26 cellular contexts compared by ENCODE assay signal in genomic region chr13:112755331-112755730, GRCh38.
"Had no signal": no experiment of that assay in that cellular context is flagged by ENCODE, and none has a peak within 500 bp of the region (broad histone marks: within the 10 kb centered on the region; RNA-seq: fewer than 3 reads in every experiment).

No MANE protein-coding gene starts in this region.

- H3K4me3 Mint-ChIP-seq: activated naive CD4-positive, alpha-beta T cell treated with anti-CD3 and anti-CD28 coated beads, Interleukin-2, amount 10 ng/mL, durations not matched to agents 7 days and 5 days; activated naive CD8-positive, alpha-beta T cell treated with anti-CD3 and anti-CD28 coated beads, Interleukin-2, amount 10 ng/mL, durations not matched to agents 7 days and 5 days; dendritic cell treated with granulocyte-macrophage colony-stimulating factor and Interleukin-4, amounts not matched to agents 40 ng/mL and 50 ng/mL, for 4 days; stimulated activated effector memory CD8-positive, alpha-beta T cell treated with anti-CD3 and anti-CD28 coated beads, Interleukin-12 subunit alpha, Interleukin-12 subunit beta, amount 100 ng/mL, for 72 hours; stimulated activated naive CD8-positive, alpha-beta T cell treated with anti-CD3 and anti-CD28 coated beads, Interleukin-15, amount 100 ng/mL, for 72 hours; T-helper 17 cell had no signal

- H3K36me3 Mint-ChIP-seq: activated naive CD4-positive, alpha-beta T cell treated with anti-CD3 and anti-CD28 coated beads, Interleukin-2, amount 10 ng/mL, durations not matched to agents 7 days and 5 days; activated naive CD8-positive, alpha-beta T cell treated with anti-CD3 and anti-CD28 coated beads, Interleukin-2, amount 10 ng/mL, durations not matched to agents 7 days and 5 days; stimulated activated effector memory CD8-positive, alpha-beta T cell treated with anti-CD3 and anti-CD28 coated beads, Interleukin-12 subunit alpha, Interleukin-12 subunit beta, amount 100 ng/mL, for 72 hours had no signal

- H3K4me3 ChIP-seq: esophagus squamous epithelium, right lobe of liver, skin epidermis, suprapubic skin, transverse colon had no signal

- DNase-seq: activated CD4-positive, alpha-beta T cell treated with anti-CD3 and anti-CD28 coated beads for 48 hours; activated CD4-positive, alpha-beta T cell treated with anti-CD3 and anti-CD28 coated beads, Interleukin-2, amount 50 U/mL, for 48 hours; activated CD8-positive, alpha-beta memory T cell treated with anti-CD3 and anti-CD28 coated beads for 24 hours; activated gamma-delta T cell; activated naive CD4-positive, alpha-beta T cell treated with anti-CD3 and anti-CD28 coated beads, Interleukin-2, amount 10 ng/mL, durations not matched to agents 7 days and 5 days; activated naive CD8-positive, alpha-beta T cell treated with anti-CD3 and anti-CD28 coated beads, Interleukin-2, amount 10 ng/mL, durations not matched to agents 7 days and 5 days; activated T-cell treated with anti-CD3 and anti-CD28 coated beads, Interleukin-2, amount 50 U/mL, for 1 hour; brain microvascular endothelial cell; central memory CD4-positive, alpha-beta T cell; effector CD4-positive, alpha-beta T cell; esophagus squamous epithelium; foreskin melanocyte; left ventricle myocardium superior; mammary epithelial cell; nucleus accumbens; stimulated activated CD4-positive, alpha-beta T cell treated with anti-CD3 and anti-CD28 coated beads, Interleukin-4, amount 100 ng/mL, for 24 hours; stimulated activated naive CD8-positive, alpha-beta T cell treated with anti-CD3 and anti-CD28 coated beads, Interleukin-15, amount 100 ng/mL, for 72 hours; T-helper 17 cell; T1000; transverse colon; WERI-Rb-1 had no signal

- H3K9me3 ChIP-seq: esophagus squamous epithelium, right lobe of liver, suprapubic skin, transverse colon had no signal

- H3K36me3 ChIP-seq: brain microvascular endothelial cell, esophagus squamous epithelium, right lobe of liver, transverse colon, WERI-Rb-1 had no signal

- H3K4me1 ChIP-seq: suprapubic skin had no signal

- H3K9me3 Mint-ChIP-seq: activated naive CD4-positive, alpha-beta T cell treated with anti-CD3 and anti-CD28 coated beads, Interleukin-2, amount 10 ng/mL, durations not matched to agents 7 days and 5 days; activated naive CD8-positive, alpha-beta T cell treated with anti-CD3 and anti-CD28 coated beads, Interleukin-2, amount 10 ng/mL, durations not matched to agents 7 days and 5 days; dendritic cell treated with granulocyte-macrophage colony-stimulating factor and Interleukin-4, amounts not matched to agents 40 ng/mL and 50 ng/mL, for 4 days; stimulated activated effector memory CD8-positive, alpha-beta T cell treated with anti-CD3 and anti-CD28 coated beads, Interleukin-12 subunit alpha, Interleukin-12 subunit beta, amount 100 ng/mL, for 72 hours; stimulated activated naive CD8-positive, alpha-beta T cell treated with anti-CD3 and anti-CD28 coated beads, Interleukin-15, amount 100 ng/mL, for 72 hours had no signal

- H3K27me3 Mint-ChIP-seq: activated naive CD4-positive, alpha-beta T cell treated with anti-CD3 and anti-CD28 coated beads, Interleukin-2, amount 10 ng/mL, durations not matched to agents 7 days and 5 days; activated naive CD8-positive, alpha-beta T cell treated with anti-CD3 and anti-CD28 coated beads, Interleukin-2, amount 10 ng/mL, durations not matched to agents 7 days and 5 days; dendritic cell treated with granulocyte-macrophage colony-stimulating factor and Interleukin-4, amounts not matched to agents 40 ng/mL and 50 ng/mL, for 4 days; stimulated activated naive CD8-positive, alpha-beta T cell treated with anti-CD3 and anti-CD28 coated beads, Interleukin-15, amount 100 ng/mL, for 72 hours; T-helper 17 cell had no signal

- H3K27ac Mint-ChIP-seq: activated naive CD4-positive, alpha-beta T cell treated with anti-CD3 and anti-CD28 coated beads, Interleukin-2, amount 10 ng/mL, durations not matched to agents 7 days and 5 days; activated naive CD8-positive, alpha-beta T cell treated with anti-CD3 and anti-CD28 coated beads, Interleukin-2, amount 10 ng/mL, durations not matched to agents 7 days and 5 days; dendritic cell treated with granulocyte-macrophage colony-stimulating factor and Interleukin-4, amounts not matched to agents 40 ng/mL and 50 ng/mL, for 4 days; stimulated activated effector memory CD8-positive, alpha-beta T cell treated with anti-CD3 and anti-CD28 coated beads, Interleukin-12 subunit alpha, Interleukin-12 subunit beta, amount 100 ng/mL, for 72 hours; stimulated activated naive CD8-positive, alpha-beta T cell treated with anti-CD3 and anti-CD28 coated beads, Interleukin-15, amount 100 ng/mL, for 72 hours; T-helper 17 cell had no signal

- H3K27me3 ChIP-seq: brain microvascular endothelial cell, esophagus squamous epithelium, right lobe of liver, suprapubic skin, transverse colon had no signal

- H3K27ac ChIP-seq: brain microvascular endothelial cell, esophagus squamous epithelium, right lobe of liver, skin epidermis, suprapubic skin, transverse colon, WERI-Rb-1 had no signal
